In the genomic region with DNA sequence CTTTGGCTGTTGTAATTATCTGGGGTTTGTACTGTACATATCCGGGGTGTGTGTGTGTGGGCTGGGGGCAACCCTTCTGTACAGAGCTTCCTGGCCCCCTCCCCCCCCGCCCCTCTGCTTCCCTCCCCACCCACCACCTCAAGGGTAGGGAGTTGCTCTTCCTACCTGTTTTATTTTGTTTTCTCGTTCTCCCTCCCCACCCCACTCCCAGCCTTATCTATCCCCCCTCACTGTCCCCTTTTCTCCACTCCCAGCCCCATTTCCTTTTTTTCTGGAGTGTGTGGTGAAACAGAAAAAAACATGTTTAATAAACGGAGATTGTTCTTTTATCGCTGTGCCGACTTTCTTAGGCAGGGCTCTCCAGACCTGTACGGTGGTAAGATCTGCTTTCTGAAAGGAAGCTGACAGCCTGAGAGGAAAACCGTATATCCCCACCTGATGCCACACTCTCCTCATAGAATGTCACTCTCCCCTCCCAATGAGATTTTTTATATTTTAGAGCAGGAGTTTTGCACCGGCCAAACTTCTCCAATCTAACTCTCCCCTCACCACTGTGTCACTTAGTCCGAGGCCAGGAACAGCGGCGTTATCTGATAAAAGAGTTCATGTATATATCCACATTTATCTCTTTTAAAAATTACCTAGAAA, we compare ENCODE assay signal across 8 cellular contexts. TPM values are rescaled to one million over a fixed set of nuclear protein-coding genes. Genes with fewer than 3 reads are reported as not detected.
DNase-seq lines count a peak whose midpoint lies in the region; ATAC-seq and TF ChIP-seq lines count a peak whose summit lies in the region.

No MANE protein-coding gene starts in this region.

- H2BK20ac ChIP-seq in IMR-90 (ENCODE audit: low read depth, low read length) = no peak overlapping the region

- DNase-seq in AG10803 (ENCODE audit: low read depth) (no peak), IMR-90 (no peak), MCF 10A (ENCODE audit: unreplicated experiment) (no peak), SHP77 treated with DMSO at 0.1 percent for 48 hours (lab: John Stamatoyannopoulos, UW) (no peak), SIG-M5 treated with dmso at 0.1 percent for 504 hours (lab: John Stamatoyannopoulos, UW; ENCODE audit: unreplicated experiment) (no peak), NCI-H146 (lab: John Stamatoyannopoulos, UW) (no peak), OCI-M2 (lab: John Stamatoyannopoulos, UW; ENCODE audit: unreplicated experiment) (no peak)

- peak overlapping the region; percentile 70 for H2AK9ac ChIP-seq in IMR-90 (replicated peaks; ENCODE audit: low read depth, low read length, poor library complexity)

- peak overlapping the region; percentile 72 for H3K27ac ChIP-seq in IMR-90 (ENCODE audit: insufficient read depth, low read length)

- H3K9me3 Mint-ChIP-seq in MCF 10A (ENCODE audit: unreplicated experiment) = no peaks in the 10 kb centered on the region

- no CpG with 5 or more reads among the region's 12 CpGs for WGBS in IMR-90 (ENCODE audit: extremely low coverage in 2 of 2, insufficient read length in 1 of 2), 2 experiments

- peaks cover 4% of the 10 kb centered on the region for H3K4me1 ChIP-seq in IMR-90 (ENCODE audit: control insufficient read depth, insufficient read depth, low read length)
- H3K4me1 ChIP-seq in mononuclear cell (ENCODE audit: insufficient read depth, low read length) = peaks cover 55% of the 10 kb centered on the region

- peaks cover 21% of the 10 kb centered on the region for H3K36me3 Mint-ChIP-seq in MCF 10A (ENCODE audit: insufficient read depth, unreplicated experiment)

- peak overlapping the region; percentile 56 for H2BK5ac ChIP-seq in IMR-90 (ENCODE audit: low read depth, low read length, poor library complexity, severe bottlenecking)

- peak overlapping the region; percentile 9 for H2AFZ ChIP-seq in IMR-90 (replicated peaks; ENCODE audit: low read length, poor library complexity)

- peak overlapping the region; percentile 48 for H3K56ac ChIP-seq in IMR-90 (ENCODE audit: extremely low read depth, insufficient read depth, low read length)

- no peaks in the 10 kb centered on the region for H4K20me1 ChIP-seq in IMR-90 (ENCODE audit: insufficient read depth, low read length)

- H3K18ac ChIP-seq in IMR-90 (ENCODE audit: low read depth, low read length) = no peak overlapping the region

- in situ Hi-C loops in IMR-90 (cut with MboI; ENCODE audit: low sequenced_read_pairs) = loop anchor here (10.0 kb wide), 1 partner anchor 251 kb away; no protein-coding TSS in a partner anchor

- no peak overlapping the region for H2BK120ac ChIP-seq in IMR-90 (ENCODE audit: low read depth, low read length)

- H3K23ac ChIP-seq in IMR-90 (ENCODE audit: low read depth, low read length) = peak overlapping the region; percentile 39; the same call in 1 of the 2 replicates

- no peak overlapping the region for H4K91ac ChIP-seq in IMR-90 (ENCODE audit: insufficient read depth, low read depth, low read length)

- ATAC-seq in IMR-90 (ENCODE audit: low read depth) = peak; percentile 1; the same call in 1 of the 2 replicates

- peak overlapping the region; percentile 89 for H3K4me3 Mint-ChIP-seq in MCF 10A (ENCODE audit: unreplicated experiment)

- dilution Hi-C loops in IMR-90 (cut with HindIII; ENCODE audit: low sequenced_read_pairs, unreplicated experiment) = no loop called here

- H3K36me3 ChIP-seq in IMR-90 (ENCODE audit: control insufficient read depth, insufficient read depth, low read length) = peaks cover 17% of the 10 kb centered on the region; the same call in 1 of the 2 replicates

- no peaks in the 10 kb centered on the region for H3K9me3 ChIP-seq in IMR-90 (ENCODE audit: control insufficient read depth, insufficient read depth, low read length)
- H3K9me3 ChIP-seq in mononuclear cell (ENCODE audit: low read depth, low read length) = no peaks in the 10 kb centered on the region

- H3K9ac ChIP-seq in IMR-90 (ENCODE audit: low read depth, low read length) = peak overlapping the region; percentile 82

- peak overlapping the region; percentile 63; the same call in 1 of the 2 replicates for H3K4ac ChIP-seq in IMR-90 (ENCODE audit: low read depth, low read length)

- intact Hi-C loops in IMR-90 (cut with micrococcal nuclease) = loop anchor here (10.0 kb wide), 1 partner anchor 221 kb away; no protein-coding TSS in a partner anchor
- intact Hi-C loops in MCF 10A (cut with micrococcal nuclease) = loop anchor here (1.0 kb wide), 1 partner anchor 126 kb away; no protein-coding TSS in a partner anchor

- TF ChIP-seq RAD21 in IMR-90 (IDR thresholded peaks at IDR 0.05; ENCODE audit: low read length) = no peak

- no peaks in the 10 kb centered on the region for H3K27me3 ChIP-seq in IMR-90 (ENCODE audit: control insufficient read depth, insufficient read depth, low read length)
- no peaks in the 10 kb centered on the region for H3K27me3 ChIP-seq in mononuclear cell (ENCODE audit: insufficient read depth, low read length)

- H3K27me3 Mint-ChIP-seq in MCF 10A (ENCODE audit: insufficient read depth, unreplicated experiment) = no peaks in the 10 kb centered on the region

- peak overlapping the region; percentile 65 for H2AK5ac ChIP-seq in IMR-90 (ENCODE audit: low read depth, low read length)

- POLR2A ChIA-PET in IMR-90 (lab: Charles Lee; ENCODE audit: unreplicated experiment) (no interaction called here), MCF 10A (lab: Yijun Ruan, JAX) (interaction anchor here (0.5 to 3.1 kb wide), 28 partner anchors 9 to 828 kb away, joined by 3 to 23 read pairs (median 4); partner anchors contain the start of genes BAK1, CUTA, ITPR3 and RGL2)

- peak overlapping the region; percentile 28 to 79; a peak in 3 of 4 replicates for H4K8ac ChIP-seq in IMR-90 (ENCODE audit: low read depth in 2 of 2, low read length in 2 of 2)

- H3K9me1 ChIP-seq in IMR-90 (ENCODE audit: insufficient read depth, low read length) = peaks cover 3% of the 10 kb centered on the region; the same call in 1 of the 2 replicates

- H3K27ac Mint-ChIP-seq in MCF 10A (ENCODE audit: low read depth, unreplicated experiment) = peak overlapping the region; percentile 72

- peaks cover 22% of the 10 kb centered on the region for H3K4me1 Mint-ChIP-seq in MCF 10A (ENCODE audit: insufficient read depth, unreplicated experiment)

- H3K14ac ChIP-seq in IMR-90 (replicated peaks; ENCODE audit: low read depth, low read length) = peak overlapping the region; percentile 75

- H3K4me2 ChIP-seq in IMR-90 (ENCODE audit: low read depth, low read length) = peak overlapping the region; percentile 88

- BruUV-seq in IMR-90 (replicated peaks; lab: Mats Ljungman, UMichigan) (no TSS peak), MCF 10A (replicated peaks; lab: Mats Ljungman, UMichigan) (no TSS peak)

- TF ChIP-seq CTCF in AG10803 (conservative IDR thresholded peaks at IDR 0.05; ENCODE audit: low read length) = no peak
- no peak for TF ChIP-seq CTCF in IMR-90 (conservative IDR thresholded peaks at IDR 0.05; ENCODE audit: low read depth, low read length)
- no peak for TF ChIP-seq CTCF in MCF 10A (IDR thresholded peaks at IDR 0.05; ENCODE audit: unreplicated experiment)

- peak overlapping the region; percentile 92 for H3K4me3 ChIP-seq in AG10803 (ENCODE audit: low read length)
- peak overlapping the region; percentile 73 for H3K4me3 ChIP-seq in IMR-90 (ENCODE audit: insufficient read depth, low read depth, low read length)
- H3K4me3 ChIP-seq in mononuclear cell (ENCODE audit: low read length) = peak overlapping the region; percentile 80

- TF ChIP-seq POLR2A in IMR-90 (IDR thresholded peaks at IDR 0.05; ENCODE audit: low read depth, low read length) = no peak

- CTCF ChIA-PET in IMR-90 (lab: Yijun Ruan, JAX) = no interaction called here
- CTCF ChIA-PET in MCF 10A (lab: Yijun Ruan, JAX) = interaction anchor here (0.5 to 0.6 kb wide), 3 partner anchors 16 to 478 kb away, joined by 3 to 4 read pairs (median 3); no protein-coding TSS in a partner anchor

- no peak overlapping the region for H4K5ac ChIP-seq in IMR-90 (ENCODE audit: low read depth, low read length)

- H3K79me1 ChIP-seq in IMR-90 (ENCODE audit: low read depth in 1 of 2, low read length in 2 of 2) = peaks cover 26 to 44% of the 10 kb centered on the region in 2 experiments; a peak in 3 of 4 replicates

- no peak overlapping the region for H2BK15ac ChIP-seq in IMR-90 (ENCODE audit: low read depth, low read length)

TF ChIP-seq in IMR-90, 13 proteins besides CTCF, POLR2A, EP300 and RAD21 (continues in another document):
- TF ChIP-seq SMC3 (IDR thresholded peaks at IDR 0.05; ENCODE audit: low read depth, low read length) (no peak), MXI1 (IDR thresholded peaks at IDR 0.05; ENCODE audit: borderline replicate concordance, low read depth, low read length) (no peak), NFE2L2 (IDR thresholded peaks at IDR 0.05; ENCODE audit: low read depth, low read length) (no peak), MAZ (IDR thresholded peaks at IDR 0.05; ENCODE audit: borderline replicate concordance, low read depth, low read length) (no peak; the same call in 1 of the 2 replicates)

RNA-seq across cellular contexts. Expression of gene ZBTB9, which starts 0.9 kb away (rescaled TPM):
- total RNA-seq in IMR-90 (2012; rRNA removed) (5.4 and 5.6 TPM in 2 replicates), MCF 10A (2022) (7.5 and 8.3 TPM in 2 replicates), mononuclear cell (3.5 TPM)
- 4.7 and 5.9 TPM in 2 replicates for polyA plus RNA-seq in IMR-90 (2012; rRNA removed)
- 1.8 and 2.2 TPM in 2 replicates for polyA plus RNA-seq in IMR-90 (2012; cell fraction: cytosol; rRNA removed)
- polyA plus RNA-seq in IMR-90 (2012; cell fraction: nucleus; rRNA removed; ENCODE audit: low replicate concordance) = 17.5 TPM in 2 replicates

RNA-seq across cellular contexts. Expression of gene SYNGAP1, which starts 33.6 kb away (rescaled TPM):
- total RNA-seq in IMR-90 (2012; rRNA removed) = 1.4 TPM in 2 replicates
- 15.3 and 17.0 TPM in 2 replicates for polyA plus RNA-seq in IMR-90 (2012; rRNA removed)
- polyA plus RNA-seq in IMR-90 (2012; cell fraction: cytosol; rRNA removed) = 5.6 and 6.5 TPM in 2 replicates
- 70.0 and 83.5 TPM in 2 replicates for polyA plus RNA-seq in IMR-90 (2012; cell fraction: nucleus; rRNA removed; ENCODE audit: low replicate concordance)
- total RNA-seq in MCF 10A (2022) = 6.7 and 9.9 TPM in 2 replicates
- total RNA-seq in mononuclear cell = 10.5 TPM

RNA-seq across cellular contexts. Expression of gene CUTA, which starts 35.6 kb away (rescaled TPM):
- total RNA-seq in IMR-90 (2012; rRNA removed) = 122 and 136 TPM in 2 replicates
- polyA plus RNA-seq in IMR-90 (2012; rRNA removed) = 427 and 483 TPM in 2 replicates
- 545 and 1,404 TPM in 2 replicates for polyA plus RNA-seq in IMR-90 (2012; cell fraction: cytosol; rRNA removed)
- polyA plus RNA-seq in IMR-90 (2012; cell fraction: nucleus; rRNA removed; ENCODE audit: low replicate concordance) = 266 and 336 TPM in 2 replicates
- total RNA-seq in MCF 10A (2022) = 212 and 231 TPM in 2 replicates
- total RNA-seq in mononuclear cell = 66.3 TPM

RNA-seq across cellular contexts. Expression of gene PHF1, which starts 42.7 kb away (rescaled TPM):
- total RNA-seq in IMR-90 (2012; rRNA removed) = 9.0 and 12.2 TPM in 2 replicates
- polyA plus RNA-seq in IMR-90 (2012; rRNA removed) = 47.2 and 50.8 TPM in 2 replicates
- 36.6 and 48.3 TPM in 2 replicates for polyA plus RNA-seq in IMR-90 (2012; cell fraction: cytosol; rRNA removed)
- polyA plus RNA-seq in IMR-90 (2012; cell fraction: nucleus; rRNA removed; ENCODE audit: low replicate concordance) = 270 and 345 TPM in 2 replicates
- 28.9 and 33.9 TPM in 2 replicates for total RNA-seq in MCF 10A (2022)
- 78.5 TPM for total RNA-seq in mononuclear cell
